1 cellular context compared by ENCODE assay signal in genomic region chr3:179829391-179829790, GRCh38.
TF ChIP-seq lines count a peak whose summit lies in the region.

No MANE protein-coding gene starts in this region.

TF ChIP-seq in GM23338, 12 proteins besides CTCF, POLR2A, EP300 and RAD21 (continued from another document):
- TF ChIP-seq ZNF462 (CRISPR knock-in tag; IDR thresholded peaks at IDR 0.05) (no peak), EZH2phosphoT487 (IDR thresholded peaks at IDR 0.05; ENCODE audit: unreplicated experiment) (no peak), REST (IDR thresholded peaks at IDR 0.05; ENCODE audit: unreplicated experiment) (no peak), POLR2AphosphoS5 (IDR thresholded peaks at IDR 0.05; ENCODE audit: low read depth) (no peak), ZNF331 (CRISPR knock-in tag; IDR thresholded peaks at IDR 0.05; ENCODE audit: low read depth) (no peak), JUNB (IDR thresholded peaks at IDR 0.05; ENCODE audit: unreplicated experiment) (no peak), ZNF114 (CRISPR knock-in tag; IDR thresholded peaks at IDR 0.05) (no peak), NANOG (IDR thresholded peaks at IDR 0.05; ENCODE audit: borderline replicate concordance) (no peak), EZH2 (IDR thresholded peaks at IDR 0.05; ENCODE audit: low read depth, unreplicated experiment) (no peak), STAT1 (IDR thresholded peaks at IDR 0.05; ENCODE audit: unreplicated experiment) (no peak), CREB1 (CRISPR knock-in tag; IDR thresholded peaks at IDR 0.05; ENCODE audit: low read depth) (no peak)
